Comparison of ENCODE assay signal across 7 cellular contexts in genomic region chr10:70925377-70926214, GRCh38. TPM values are rescaled to one million over a fixed set of nuclear protein-coding genes. Genes with fewer than 3 reads are reported as not detected.
A peak's percentile ranks its signal among the peaks of the same experiment; 100 is the strongest.
DNase-seq lines count a peak whose midpoint lies in the region; ATAC-seq and TF ChIP-seq lines count a peak whose summit lies in the region.

No MANE protein-coding gene starts in this region.

- DNase-seq in NCI-H146 treated with DMSO at 0.1 percent for 48 hours (lab: John Stamatoyannopoulos, UW; ENCODE audit: unreplicated experiment) (peak; percentile 4), erythroblast (lab: John Stamatoyannopoulos, UW) (peak; percentile 23 to 55), testis (peak; percentile 60)
- DNase-seq in activated CD8-positive, alpha-beta memory T cell treated with anti-CD3 and anti-CD28 coated beads, Interleukin-2, amount 50 U/mL, for 4 hours, result peak; percentile 61

- ATAC-seq in HG03025 (IDR thresholded peaks at IDR 0.05; ENCODE audit: low FRiP score, unreplicated experiment), result no peak

- H3K27ac Mint-ChIP-seq in nephron, result peak overlapping the region in 1 of 3 experiments; percentile 5

- 27 to 35% methylated on average over 19 to 22 of the region's 22 CpGs for WGBS in testis, 2 donors

- peaks cover 45% of the 10 kb centered on the region for H3K27me3 Mint-ChIP-seq in nephron (ENCODE audit: low read depth)

- TF ChIP-seq POLR2A in erythroblast (IDR thresholded peaks at IDR 0.05; ENCODE audit: low read length) (no peak), testis (IDR thresholded peaks at IDR 0.05) (no peak)

- no peak overlapping the region for H3K4me3 Mint-ChIP-seq in nephron

- H3K27ac ChIP-seq in testis, result no peak overlapping the region

- H3K36me3 ChIP-seq in testis (ENCODE audit: low read depth, missing control alignments), result no peaks in the 10 kb centered on the region

- TF ChIP-seq CTCF in GM12875 (IDR thresholded peaks at IDR 0.05; ENCODE audit: borderline replicate concordance, insufficient read depth, low read depth, low read length), result peak; percentile 97
- peak; percentile 96 to 99 (median 98) for TF ChIP-seq CTCF in nephron (IDR thresholded peaks at IDR 0.05; ENCODE audit: unreplicated experiment in 3 of 3)
- TF ChIP-seq CTCF in testis (IDR thresholded peaks at IDR 0.05), result peak; percentile 82 to 92 (median 91)

- no peaks in the 10 kb centered on the region for H3K36me3 Mint-ChIP-seq in nephron (ENCODE audit: low read depth)

- H3K4me3 ChIP-seq in GM12875 (ENCODE audit: low read depth, low read length), result no peak overlapping the region
- H3K4me3 ChIP-seq in testis, result no peak overlapping the region

- peaks cover 47% of the 10 kb centered on the region for H3K4me1 Mint-ChIP-seq in nephron

- no peaks in the 10 kb centered on the region for H3K4me1 ChIP-seq in testis

- H3K9me3 ChIP-seq in testis, result no peaks in the 10 kb centered on the region

- intact Hi-C loops in testis (cut with DNase I; ENCODE audit: low total_unique reads), result loop anchor here (10.0 kb wide), 1 partner anchor 349 kb away; no protein-coding TSS in a partner anchor

- no peaks in the 10 kb centered on the region for H3K9me3 Mint-ChIP-seq in nephron

- H3K27me3 ChIP-seq in testis, result no peaks in the 10 kb centered on the region

RNA-seq across cellular contexts. Expression of gene PCBD1, which starts 37.2 kb away (rescaled TPM):
- 10 to 100 TPM; 61.9 to 71.2 TPM for total RNA-seq in testis
- polyA plus RNA-seq in testis (ENCODE audit: insufficient read depth, low read depth, low replicate concordance), result 49.6 TPM

Comparison
In these comparisons a context has a peak if more than half of its experiments do, and no peak if none do; other contexts are left out.
1. DNase-seq: peak in every context shown above with its lines; median percentile 61 in activated CD8-positive, alpha-beta memory T cell treated with anti-CD3 and anti-CD28 coated beads, Interleukin-2, amount 50 U/mL, for 4 hours; 60 in testis; 39 in erythroblast; 4 in NCI-H146 treated with DMSO at 0.1 percent for 48 hours.